ENCODE assay signal across 2 cellular contexts in the genomic region with DNA sequence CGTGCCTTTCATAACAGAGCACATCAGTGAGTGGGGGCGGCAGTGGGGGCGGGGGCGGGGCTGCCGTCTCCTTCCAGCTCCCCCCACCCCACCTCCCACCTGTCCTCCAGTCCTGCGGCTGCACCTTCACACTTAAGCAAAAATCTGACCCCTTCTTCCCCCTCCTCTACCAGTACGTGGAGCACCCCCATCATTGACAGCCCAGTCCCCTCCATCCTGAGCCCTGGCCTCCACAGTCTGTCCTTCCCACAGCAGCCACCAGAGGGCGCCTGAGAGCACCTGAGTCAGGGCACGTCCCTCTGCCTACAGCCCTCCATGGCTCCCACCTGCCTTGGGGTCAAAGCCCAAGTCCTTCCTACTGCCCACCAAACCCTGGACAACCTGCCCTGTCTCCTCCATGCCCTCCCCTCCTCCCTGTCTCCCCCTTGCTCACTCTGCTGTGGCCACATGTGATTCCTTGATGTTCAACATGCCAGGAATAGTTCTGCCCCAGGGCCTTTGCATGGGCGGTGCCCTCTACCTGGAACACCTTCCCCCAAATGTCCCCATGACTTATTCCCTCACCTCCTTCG.
A peak's percentile ranks its signal among the peaks of the same experiment; 100 is the strongest.
TF ChIP-seq lines count a peak whose summit lies in the region.

No MANE protein-coding gene starts in this region.

TF ChIP-seq in HEK293, 187 proteins besides CTCF, POLR2A, EP300 and RAD21 (continued from another document and continues in another):
- TF ChIP-seq ZEB2 (tag by site-specific recombination; IDR thresholded peaks at IDR 0.05): peak; percentile 49; the same call in 1 of the 2 replicates
- TF ChIP-seq EGR2 (tag by site-specific recombination; IDR thresholded peaks at IDR 0.05; ENCODE audit: low read depth): peak; percentile 89
- TF ChIP-seq ZIC2 (tag by site-specific recombination; IDR thresholded peaks at IDR 0.05): 0 out of 2 replicates have a peak, but pooled peaks have one; percentile 2
- TF ChIP-seq ZNF341 (tag by site-specific recombination; IDR thresholded peaks at IDR 0.05; ENCODE audit: low read depth): no peak
- peak; percentile 80; the same call in 1 of the 2 replicates for TF ChIP-seq REPIN1 (tag by site-specific recombination; IDR thresholded peaks at IDR 0.05; ENCODE audit: low read depth)
- TF ChIP-seq, protein P1, sequence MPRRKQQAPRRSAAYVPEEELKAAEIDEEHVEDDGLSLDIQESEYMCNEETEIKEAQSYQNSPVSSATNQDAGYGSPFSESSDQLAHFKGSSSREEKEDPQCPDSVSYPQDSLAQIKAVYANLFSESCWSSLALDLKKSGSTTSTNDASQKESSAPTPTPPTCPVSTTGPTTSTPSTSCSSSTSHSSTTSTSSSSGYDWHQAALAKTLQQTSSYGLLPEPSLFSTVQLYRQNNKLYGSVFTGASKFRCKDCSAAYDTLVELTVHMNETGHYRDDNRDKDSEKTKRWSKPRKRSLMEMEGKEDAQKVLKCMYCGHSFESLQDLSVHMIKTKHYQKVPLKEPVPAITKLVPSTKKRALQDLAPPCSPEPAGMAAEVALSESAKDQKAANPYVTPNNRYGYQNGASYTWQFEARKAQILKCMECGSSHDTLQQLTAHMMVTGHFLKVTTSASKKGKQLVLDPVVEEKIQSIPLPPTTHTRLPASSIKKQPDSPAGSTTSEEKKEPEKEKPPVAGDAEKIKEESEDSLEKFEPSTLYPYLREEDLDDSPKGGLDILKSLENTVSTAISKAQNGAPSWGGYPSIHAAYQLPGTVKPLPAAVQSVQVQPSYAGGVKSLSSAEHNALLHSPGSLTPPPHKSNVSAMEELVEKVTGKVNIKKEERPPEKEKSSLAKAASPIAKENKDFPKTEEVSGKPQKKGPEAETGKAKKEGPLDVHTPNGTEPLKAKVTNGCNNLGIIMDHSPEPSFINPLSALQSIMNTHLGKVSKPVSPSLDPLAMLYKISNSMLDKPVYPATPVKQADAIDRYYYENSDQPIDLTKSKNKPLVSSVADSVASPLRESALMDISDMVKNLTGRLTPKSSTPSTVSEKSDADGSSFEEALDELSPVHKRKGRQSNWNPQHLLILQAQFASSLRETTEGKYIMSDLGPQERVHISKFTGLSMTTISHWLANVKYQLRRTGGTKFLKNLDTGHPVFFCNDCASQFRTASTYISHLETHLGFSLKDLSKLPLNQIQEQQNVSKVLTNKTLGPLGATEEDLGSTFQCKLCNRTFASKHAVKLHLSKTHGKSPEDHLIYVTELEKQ (tag by site-specific recombination; IDR thresholded peaks at IDR 0.05; ENCODE audit: borderline replicate concordance): 0 out of 2 replicates have a peak, but pooled peaks have one; percentile 15
- TF ChIP-seq SALL2 (tag by site-specific recombination; IDR thresholded peaks at IDR 0.05; ENCODE audit: borderline replicate concordance): peak; percentile 73; the same call in 1 of the 2 replicates
- TF ChIP-seq ZNF311 (tag by site-specific recombination; IDR thresholded peaks at IDR 0.05; ENCODE audit: borderline replicate concordance): 0 out of 2 replicates have a peak, but pooled peaks have one; percentile 12
- TF ChIP-seq ZNF621 (tag by site-specific recombination; IDR thresholded peaks at IDR 0.05): no peak
- TF ChIP-seq SP3 (tag by site-specific recombination; IDR thresholded peaks at IDR 0.05): no peak
- TF ChIP-seq HOXD13 (CRISPR knock-in tag; IDR thresholded peaks at IDR 0.05; ENCODE audit: borderline replicate concordance): no peak
- no peak for TF ChIP-seq ZNF140 (tag by site-specific recombination; IDR thresholded peaks at IDR 0.05)
- 0 out of 2 replicates have a peak, but pooled peaks have one; percentile 43 for TF ChIP-seq ZNF416 (tag by site-specific recombination; IDR thresholded peaks at IDR 0.05)
- TF ChIP-seq, protein P2, sequence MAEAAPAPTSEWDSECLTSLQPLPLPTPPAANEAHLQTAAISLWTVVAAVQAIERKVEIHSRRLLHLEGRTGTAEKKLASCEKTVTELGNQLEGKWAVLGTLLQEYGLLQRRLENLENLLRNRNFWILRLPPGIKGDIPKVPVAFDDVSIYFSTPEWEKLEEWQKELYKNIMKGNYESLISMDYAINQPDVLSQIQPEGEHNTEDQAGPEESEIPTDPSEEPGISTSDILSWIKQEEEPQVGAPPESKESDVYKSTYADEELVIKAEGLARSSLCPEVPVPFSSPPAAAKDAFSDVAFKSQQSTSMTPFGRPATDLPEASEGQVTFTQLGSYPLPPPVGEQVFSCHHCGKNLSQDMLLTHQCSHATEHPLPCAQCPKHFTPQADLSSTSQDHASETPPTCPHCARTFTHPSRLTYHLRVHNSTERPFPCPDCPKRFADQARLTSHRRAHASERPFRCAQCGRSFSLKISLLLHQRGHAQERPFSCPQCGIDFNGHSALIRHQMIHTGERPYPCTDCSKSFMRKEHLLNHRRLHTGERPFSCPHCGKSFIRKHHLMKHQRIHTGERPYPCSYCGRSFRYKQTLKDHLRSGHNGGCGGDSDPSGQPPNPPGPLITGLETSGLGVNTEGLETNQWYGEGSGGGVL (tag by site-specific recombination; IDR thresholded peaks at IDR 0.05): peak; percentile 93
- TF ChIP-seq, protein P3, sequence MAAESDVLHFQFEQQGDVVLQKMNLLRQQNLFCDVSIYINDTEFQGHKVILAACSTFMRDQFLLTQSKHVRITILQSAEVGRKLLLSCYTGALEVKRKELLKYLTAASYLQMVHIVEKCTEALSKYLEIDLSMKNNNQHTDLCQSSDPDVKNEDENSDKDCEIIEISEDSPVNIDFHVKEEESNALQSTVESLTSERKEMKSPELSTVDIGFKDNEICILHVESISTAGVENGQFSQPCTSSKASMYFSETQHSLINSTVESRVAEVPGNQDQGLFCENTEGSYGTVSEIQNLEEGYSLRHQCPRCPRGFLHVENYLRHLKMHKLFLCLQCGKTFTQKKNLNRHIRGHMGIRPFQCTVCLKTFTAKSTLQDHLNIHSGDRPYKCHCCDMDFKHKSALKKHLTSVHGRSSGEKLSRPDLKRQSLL (tag by site-specific recombination; IDR thresholded peaks at IDR 0.05): no peak
- TF ChIP-seq, protein P4, sequence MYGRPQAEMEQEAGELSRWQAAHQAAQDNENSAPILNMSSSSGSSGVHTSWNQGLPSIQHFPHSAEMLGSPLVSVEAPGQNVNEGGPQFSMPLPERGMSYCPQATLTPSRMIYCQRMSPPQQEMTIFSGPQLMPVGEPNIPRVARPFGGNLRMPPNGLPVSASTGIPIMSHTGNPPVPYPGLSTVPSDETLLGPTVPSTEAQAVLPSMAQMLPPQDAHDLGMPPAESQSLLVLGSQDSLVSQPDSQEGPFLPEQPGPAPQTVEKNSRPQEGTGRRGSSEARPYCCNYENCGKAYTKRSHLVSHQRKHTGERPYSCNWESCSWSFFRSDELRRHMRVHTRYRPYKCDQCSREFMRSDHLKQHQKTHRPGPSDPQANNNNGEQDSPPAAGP (tag by site-specific recombination; IDR thresholded peaks at IDR 0.05): peak; percentile 85
- TF ChIP-seq KLF8 (tag by site-specific recombination; IDR thresholded peaks at IDR 0.05): peak; percentile 85
- TF ChIP-seq ZNF610 (tag by site-specific recombination; IDR thresholded peaks at IDR 0.05; ENCODE audit: borderline replicate concordance): 0 out of 2 replicates have a peak, but pooled peaks have one; percentile 37
- 0 out of 2 replicates have a peak, but pooled peaks have one; percentile 39 for TF ChIP-seq KLF1 (tag by site-specific recombination; IDR thresholded peaks at IDR 0.05)

TF ChIP-seq in K562, 482 proteins besides CTCF, POLR2A, EP300 and RAD21 (continued from another document and continues in another):
- TF ChIP-seq ZNF24 (IDR thresholded peaks at IDR 0.05): peak; percentile 97
- TF ChIP-seq MTA2 (IDR thresholded peaks at IDR 0.05; ENCODE audit: low read depth): 0 out of 2 replicates have a peak, but pooled peaks have one; percentile 8
- TF ChIP-seq GABPA (tag; conservative IDR thresholded peaks at IDR 0.05; ENCODE audit: low read depth): no peak
- no peak for TF ChIP-seq MED1 (CRISPR knock-in tag; IDR thresholded peaks at IDR 0.05; ENCODE audit: borderline replicate concordance)
- peak; percentile 97 for TF ChIP-seq CHD4 (IDR thresholded peaks at IDR 0.05; ENCODE audit: insufficient read depth, insufficient replicate concordance, low read depth, low read length, poor library complexity, severe bottlenecking)
- TF ChIP-seq NCOA1 (IDR thresholded peaks at IDR 0.05; ENCODE audit: low read depth): 0 out of 2 replicates have a peak, but pooled peaks have one; percentile 16
- TF ChIP-seq TRIM28 (IDR thresholded peaks at IDR 0.05): no peak
- TF ChIP-seq, protein P5, sequence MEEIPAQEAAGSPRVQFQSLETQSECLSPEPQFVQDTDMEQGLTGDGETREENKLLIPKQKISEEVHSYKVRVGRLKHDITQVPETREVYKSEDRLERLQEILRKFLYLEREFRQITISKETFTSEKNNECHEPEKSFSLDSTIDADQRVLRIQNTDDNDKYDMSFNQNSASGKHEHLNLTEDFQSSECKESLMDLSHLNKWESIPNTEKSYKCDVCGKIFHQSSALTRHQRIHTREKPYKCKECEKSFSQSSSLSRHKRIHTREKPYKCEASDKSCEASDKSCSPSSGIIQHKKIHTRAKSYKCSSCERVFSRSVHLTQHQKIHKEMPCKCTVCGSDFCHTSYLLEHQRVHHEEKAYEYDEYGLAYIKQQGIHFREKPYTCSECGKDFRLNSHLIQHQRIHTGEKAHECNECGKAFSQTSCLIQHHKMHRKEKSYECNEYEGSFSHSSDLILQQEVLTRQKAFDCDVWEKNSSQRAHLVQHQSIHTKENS (CRISPR knock-in tag; IDR thresholded peaks at IDR 0.05): no peak
- no peak for TF ChIP-seq TEAD2 (tag; IDR thresholded peaks at IDR 0.05)
- TF ChIP-seq ZNF121 (CRISPR knock-in tag; conservative IDR thresholded peaks at IDR 0.05): peak; percentile 78
- TF ChIP-seq, protein P6, sequence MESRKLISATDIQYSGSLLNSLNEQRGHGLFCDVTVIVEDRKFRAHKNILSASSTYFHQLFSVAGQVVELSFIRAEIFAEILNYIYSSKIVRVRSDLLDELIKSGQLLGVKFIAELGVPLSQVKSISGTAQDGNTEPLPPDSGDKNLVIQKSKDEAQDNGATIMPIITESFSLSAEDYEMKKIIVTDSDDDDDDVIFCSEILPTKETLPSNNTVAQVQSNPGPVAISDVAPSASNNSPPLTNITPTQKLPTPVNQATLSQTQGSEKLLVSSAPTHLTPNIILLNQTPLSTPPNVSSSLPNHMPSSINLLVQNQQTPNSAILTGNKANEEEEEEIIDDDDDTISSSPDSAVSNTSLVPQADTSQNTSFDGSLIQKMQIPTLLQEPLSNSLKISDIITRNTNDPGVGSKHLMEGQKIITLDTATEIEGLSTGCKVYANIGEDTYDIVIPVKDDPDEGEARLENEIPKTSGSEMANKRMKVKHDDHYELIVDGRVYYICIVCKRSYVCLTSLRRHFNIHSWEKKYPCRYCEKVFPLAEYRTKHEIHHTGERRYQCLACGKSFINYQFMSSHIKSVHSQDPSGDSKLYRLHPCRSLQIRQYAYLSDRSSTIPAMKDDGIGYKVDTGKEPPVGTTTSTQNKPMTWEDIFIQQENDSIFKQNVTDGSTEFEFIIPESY (CRISPR knock-in tag; IDR thresholded peaks at IDR 0.05): peak; percentile 37; the same call in 1 of the 2 replicates
- TF ChIP-seq NR2C1 (IDR thresholded peaks at IDR 0.05): 0 out of 2 replicates have a peak, but pooled peaks have one; percentile 23
- no peak for TF ChIP-seq NR2C1 (tag; IDR thresholded peaks at IDR 0.05)
- TF ChIP-seq SP1 (CRISPR knock-in tag; IDR thresholded peaks at IDR 0.05): 0 out of 2 replicates have a peak, but pooled peaks have one; percentile 27
- TF ChIP-seq ARNT (IDR thresholded peaks at IDR 0.05): peak; percentile 46 to 90; a peak in 3 of 4 replicates
- peak; percentile 65 for TF ChIP-seq ZNF263 (CRISPR knock-in tag; IDR thresholded peaks at IDR 0.05; ENCODE audit: borderline replicate concordance)
- no peak for TF ChIP-seq ETS2 (tag; IDR thresholded peaks at IDR 0.05; ENCODE audit: borderline replicate concordance, poor library complexity, severe bottlenecking)
- TF ChIP-seq, protein P7, sequence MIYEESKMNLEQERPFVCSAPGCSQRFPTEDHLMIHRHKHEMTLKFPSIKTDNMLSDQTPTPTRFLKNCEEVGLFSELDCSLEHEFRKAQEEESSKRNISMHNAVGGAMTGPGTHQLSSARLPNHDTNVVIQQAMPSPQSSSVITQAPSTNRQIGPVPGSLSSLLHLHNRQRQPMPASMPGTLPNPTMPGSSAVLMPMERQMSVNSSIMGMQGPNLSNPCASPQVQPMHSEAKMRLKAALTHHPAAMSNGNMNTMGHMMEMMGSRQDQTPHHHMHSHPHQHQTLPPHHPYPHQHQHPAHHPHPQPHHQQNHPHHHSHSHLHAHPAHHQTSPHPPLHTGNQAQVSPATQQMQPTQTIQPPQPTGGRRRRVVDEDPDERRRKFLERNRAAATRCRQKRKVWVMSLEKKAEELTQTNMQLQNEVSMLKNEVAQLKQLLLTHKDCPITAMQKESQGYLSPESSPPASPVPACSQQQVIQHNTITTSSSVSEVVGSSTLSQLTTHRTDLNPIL (CRISPR knock-in tag; IDR thresholded peaks at IDR 0.05): no peak
- TF ChIP-seq, protein P8, sequence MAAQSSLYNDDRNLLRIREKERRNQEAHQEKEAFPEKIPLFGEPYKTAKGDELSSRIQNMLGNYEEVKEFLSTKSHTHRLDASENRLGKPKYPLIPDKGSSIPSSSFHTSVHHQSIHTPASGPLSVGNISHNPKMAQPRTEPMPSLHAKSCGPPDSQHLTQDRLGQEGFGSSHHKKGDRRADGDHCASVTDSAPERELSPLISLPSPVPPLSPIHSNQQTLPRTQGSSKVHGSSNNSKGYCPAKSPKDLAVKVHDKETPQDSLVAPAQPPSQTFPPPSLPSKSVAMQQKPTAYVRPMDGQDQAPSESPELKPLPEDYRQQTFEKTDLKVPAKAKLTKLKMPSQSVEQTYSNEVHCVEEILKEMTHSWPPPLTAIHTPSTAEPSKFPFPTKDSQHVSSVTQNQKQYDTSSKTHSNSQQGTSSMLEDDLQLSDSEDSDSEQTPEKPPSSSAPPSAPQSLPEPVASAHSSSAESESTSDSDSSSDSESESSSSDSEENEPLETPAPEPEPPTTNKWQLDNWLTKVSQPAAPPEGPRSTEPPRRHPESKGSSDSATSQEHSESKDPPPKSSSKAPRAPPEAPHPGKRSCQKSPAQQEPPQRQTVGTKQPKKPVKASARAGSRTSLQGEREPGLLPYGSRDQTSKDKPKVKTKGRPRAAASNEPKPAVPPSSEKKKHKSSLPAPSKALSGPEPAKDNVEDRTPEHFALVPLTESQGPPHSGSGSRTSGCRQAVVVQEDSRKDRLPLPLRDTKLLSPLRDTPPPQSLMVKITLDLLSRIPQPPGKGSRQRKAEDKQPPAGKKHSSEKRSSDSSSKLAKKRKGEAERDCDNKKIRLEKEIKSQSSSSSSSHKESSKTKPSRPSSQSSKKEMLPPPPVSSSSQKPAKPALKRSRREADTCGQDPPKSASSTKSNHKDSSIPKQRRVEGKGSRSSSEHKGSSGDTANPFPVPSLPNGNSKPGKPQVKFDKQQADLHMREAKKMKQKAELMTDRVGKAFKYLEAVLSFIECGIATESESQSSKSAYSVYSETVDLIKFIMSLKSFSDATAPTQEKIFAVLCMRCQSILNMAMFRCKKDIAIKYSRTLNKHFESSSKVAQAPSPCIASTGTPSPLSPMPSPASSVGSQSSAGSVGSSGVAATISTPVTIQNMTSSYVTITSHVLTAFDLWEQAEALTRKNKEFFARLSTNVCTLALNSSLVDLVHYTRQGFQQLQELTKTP (IDR thresholded peaks at IDR 0.05; ENCODE audit: low read depth in 1 of 2, partially characterized antibody in 2 of 2): peak in 1 of 2 experiments; percentile 73
- TF ChIP-seq, protein P9, sequence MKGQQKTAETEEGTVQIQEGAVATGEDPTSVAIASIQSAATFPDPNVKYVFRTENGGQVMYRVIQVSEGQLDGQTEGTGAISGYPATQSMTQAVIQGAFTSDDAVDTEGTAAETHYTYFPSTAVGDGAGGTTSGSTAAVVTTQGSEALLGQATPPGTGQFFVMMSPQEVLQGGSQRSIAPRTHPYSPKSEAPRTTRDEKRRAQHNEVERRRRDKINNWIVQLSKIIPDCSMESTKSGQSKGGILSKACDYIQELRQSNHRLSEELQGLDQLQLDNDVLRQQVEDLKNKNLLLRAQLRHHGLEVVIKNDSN (CRISPR knock-in tag; IDR thresholded peaks at IDR 0.05): no peak
- TF ChIP-seq MTA1 (IDR thresholded peaks at IDR 0.05; ENCODE audit: borderline replicate concordance): peak; percentile 59; the same call in 1 of the 2 replicates
- TF ChIP-seq LEF1 (IDR thresholded peaks at IDR 0.05): no peak
- TF ChIP-seq FOXP1 (CRISPR knock-in tag; IDR thresholded peaks at IDR 0.05): no peak
